ENCODE assay signal across 11 cellular contexts in the genomic region with DNA sequence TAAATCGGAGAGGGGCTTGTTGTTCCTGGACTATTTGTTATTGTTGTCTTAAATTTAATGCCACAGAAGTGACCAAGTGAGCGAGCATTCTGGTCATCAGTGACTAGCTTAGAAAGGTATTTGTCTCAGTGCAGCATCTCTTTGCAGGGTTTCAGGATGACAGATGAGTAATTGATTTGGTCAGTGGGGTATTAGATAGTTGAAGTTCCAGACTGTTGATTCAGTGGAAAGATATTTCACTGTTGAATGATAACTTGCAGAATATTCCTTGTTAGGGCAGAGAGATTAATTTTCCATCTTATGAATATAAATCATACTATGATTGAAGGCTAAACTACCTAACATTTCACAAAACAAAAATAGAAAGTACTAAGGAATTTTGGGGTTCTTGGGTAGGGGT.
DNase-seq lines count a peak whose midpoint lies in the region; ATAC-seq, FAIRE-seq and TF ChIP-seq lines count a peak whose summit lies in the region.
"Had no signal": no experiment of that assay in that cellular context is flagged by ENCODE, and none has a peak within 500 bp of the region (broad histone marks: within the 10 kb centered on the region; RNA-seq: fewer than 3 reads in every experiment).

No MANE protein-coding gene starts in this region.

- no peak overlapping the region for H3K4me2 ChIP-seq in neural progenitor cell

- ATAC-seq in HG02588 (IDR thresholded peaks at IDR 0.05; ENCODE audit: unreplicated experiment) = no peak
- no peak for ATAC-seq in HG02610 (IDR thresholded peaks at IDR 0.05; ENCODE audit: unreplicated experiment)
- no peak for ATAC-seq in HG03442 (IDR thresholded peaks at IDR 0.05; ENCODE audit: unreplicated experiment)

- H3K9ac ChIP-seq in endodermal cell (ENCODE audit: extremely low read depth, low read length, poor library complexity, severe bottlenecking) (peak overlapping the region; percentile 59), neural progenitor cell (no peak overlapping the region)

- H3K79me2 ChIP-seq in neural progenitor cell (ENCODE audit: low read depth) = peaks cover 98% of the 10 kb centered on the region

- no peaks in the 10 kb centered on the region for H3K9me3 ChIP-seq in endodermal cell (ENCODE audit: control insufficient read depth, low read length)
- no peaks in the 10 kb centered on the region for H3K9me3 ChIP-seq in neural progenitor cell (ENCODE audit: low read depth)
- H3K9me3 ChIP-seq: thoracic aorta had no signal

- no peak overlapping the region for H2AFZ ChIP-seq in neural progenitor cell (replicated peaks)

- peaks cover 10% of the 10 kb centered on the region for H3F3A ChIP-seq in neural progenitor cell (ENCODE audit: low read depth)

- H3K4me3 ChIP-seq in endodermal cell (ENCODE audit: low read length) (no peak overlapping the region), neural progenitor cell (no peak overlapping the region)

- H3K27ac ChIP-seq in endodermal cell (ENCODE audit: low read depth, low read length) (no peak overlapping the region), neural progenitor cell (no peak overlapping the region)

- no peaks in the 10 kb centered on the region for H3K36me3 Mint-ChIP-seq in endodermal cell (ENCODE audit: low read depth)
- H3K36me3 Mint-ChIP-seq in neural progenitor cell = no peaks in the 10 kb centered on the region

- H3K9me3 Mint-ChIP-seq in endodermal cell = no peaks in the 10 kb centered on the region
- H3K9me3 Mint-ChIP-seq in neural progenitor cell = no peaks in the 10 kb centered on the region

- H3K4me1 ChIP-seq in endodermal cell (ENCODE audit: control insufficient read depth, insufficient read depth, low read length) (peaks cover 27% of the 10 kb centered on the region), neural progenitor cell (peaks cover 55% of the 10 kb centered on the region)

- no peak for TF ChIP-seq CTCF in endodermal cell (conservative IDR thresholded peaks at IDR 0.05)
- TF ChIP-seq CTCF in neural progenitor cell (IDR thresholded peaks at IDR 0.05) = no peak

- WGBS in endodermal cell (ENCODE audit: insufficient coverage in 1 of 2, insufficient read length in 1 of 2), 2 experiments = 33 to 84% methylated on average over 1 to 2 of the region's 2 CpGs

- no peaks in the 10 kb centered on the region for H3K27me3 Mint-ChIP-seq in endodermal cell (ENCODE audit: insufficient read depth)
- H3K27me3 Mint-ChIP-seq in neural progenitor cell (ENCODE audit: insufficient read depth, low read depth) = no peaks in the 10 kb centered on the region

- no peaks in the 10 kb centered on the region for H3K36me3 ChIP-seq in endodermal cell (ENCODE audit: control insufficient read depth, insufficient read depth, low read length)
- H3K36me3 ChIP-seq in neural progenitor cell = no peaks in the 10 kb centered on the region
- H3K36me3 ChIP-seq: thoracic aorta had no signal

- H3K27me3 ChIP-seq in endodermal cell (ENCODE audit: control insufficient read depth, insufficient read depth, low read length, poor library complexity, severe bottlenecking) (no peaks in the 10 kb centered on the region), neural progenitor cell (no peaks in the 10 kb centered on the region)

- H4K20me1 ChIP-seq in neural progenitor cell (ENCODE audit: low read depth) = peaks cover 47% of the 10 kb centered on the region

- peaks cover 69% of the 10 kb centered on the region for H3K4me1 Mint-ChIP-seq in endodermal cell
- H3K4me1 Mint-ChIP-seq in neural progenitor cell = peaks cover 73% of the 10 kb centered on the region

- H3K4me3 Mint-ChIP-seq in endodermal cell (no peak overlapping the region), neural progenitor cell (peak overlapping the region; percentile 30)

- peak; percentile 90 for DNase-seq in NCI-H460 (ENCODE audit: extremely low read depth, low read depth)
- DNase-seq in endodermal cell = no peak
- DNase-seq in neural progenitor cell (ENCODE audit: low spot score) = no peak
- no peak for DNase-seq in SHP77 treated with DMSO at 0.1 percent for 48 hours (lab: John Stamatoyannopoulos, UW)
- DNase-seq: activated CD4-positive, alpha-beta T cell treated with anti-CD3 and anti-CD28 coated beads, Interleukin-2, amount 50 U/mL, for 4 hours; stimulated activated CD4-positive, alpha-beta T cell treated with anti-CD3 and anti-CD28 coated beads, Interleukin-15, amount 100 ng/mL, for 24 hours had no signal

- H3K27ac Mint-ChIP-seq in endodermal cell (peak overlapping the region; percentile 38), neural progenitor cell (no peak overlapping the region)

- peak; percentile 55 for FAIRE-seq in G401.6 (lab: Jason Lieb, UNC)
